Comparison of ENCODE assay signal across 20 cellular contexts in the genomic region with DNA sequence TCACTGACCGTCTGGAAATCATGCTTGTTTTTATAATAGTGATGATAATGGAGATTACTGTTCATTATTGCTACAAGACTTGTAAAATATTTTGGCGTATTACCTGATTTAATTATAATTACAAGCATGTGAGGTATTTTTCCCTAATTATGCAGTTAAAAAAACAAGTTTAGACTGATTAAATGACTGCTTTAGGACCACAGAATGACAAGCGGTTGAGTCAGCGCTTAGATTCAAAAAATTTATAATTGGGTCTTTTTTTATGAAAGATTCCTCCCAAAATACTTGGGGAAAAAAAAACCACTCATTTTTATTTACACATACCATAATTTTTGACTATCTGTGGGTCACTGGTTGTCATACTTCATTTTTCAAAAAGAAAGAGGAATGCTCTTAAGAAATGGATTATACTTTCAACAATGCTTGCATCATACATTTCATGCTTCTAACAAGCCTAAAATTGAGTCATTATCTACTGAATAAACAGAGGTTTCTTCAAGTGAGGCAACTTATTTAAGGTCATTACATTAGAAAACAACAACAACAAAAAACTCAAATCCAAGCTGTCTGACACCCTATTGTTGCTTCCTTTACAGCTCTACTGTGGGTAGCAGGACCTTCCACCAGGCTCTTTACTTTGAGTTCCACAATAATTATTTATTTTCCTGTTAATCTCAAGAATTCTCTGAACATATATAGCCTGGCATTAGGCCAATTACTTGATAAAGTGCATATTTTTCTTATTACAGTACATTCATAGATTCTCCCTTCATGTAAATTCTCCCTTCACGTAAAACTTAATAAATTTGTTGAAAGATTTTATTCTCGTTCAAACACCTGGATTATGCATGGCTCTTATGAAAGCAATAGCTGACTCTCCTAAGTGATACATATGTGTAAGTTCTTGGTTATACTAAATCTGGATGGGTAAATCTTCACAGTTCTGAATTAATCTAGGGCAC.
A peak's percentile ranks its signal among the peaks of the same experiment; 100 is the strongest.
DNase-seq lines count a peak whose midpoint lies in the region; ATAC-seq and TF ChIP-seq lines count a peak whose summit lies in the region.
"Had no signal": no experiment of that assay in that cellular context is flagged by ENCODE, and none has a peak within 500 bp of the region (broad histone marks: within the 10 kb centered on the region; RNA-seq: fewer than 3 reads in every experiment).

No MANE protein-coding gene starts in this region.

- H3K4me3 ChIP-seq in mammary epithelial cell (replicated peaks in 1 of 3; ENCODE audit: insufficient read depth in 1 of 3, low read depth in 2 of 3, low read length in 3 of 3): peak overlapping the region in 1 of 3 experiments; percentile 27
- no peak overlapping the region for H3K4me3 ChIP-seq in uterus
- H3K4me3 ChIP-seq: ascending aorta, gastroesophageal sphincter, lung had no signal

- dilution Hi-C loops in mammary epithelial cell (cut with HindIII; ENCODE audit: low sequenced_read_pairs): no loop called here

- no peak overlapping the region for H3K27ac Mint-ChIP-seq in naive thymus-derived CD8-positive, alpha-beta T cell
- H3K27ac Mint-ChIP-seq: activated CD8-positive, alpha-beta memory T cell treated with anti-CD3 and anti-CD28 coated beads, Interleukin-2, amount 10 ng/mL, durations not matched to agents 7 days and 5 days; nephron had no signal

- H3K9me3 Mint-ChIP-seq in naive thymus-derived CD8-positive, alpha-beta T cell: peaks cover 0 to 4% (median 0%) of the 10 kb centered on the region in 9 donors
- H3K9me3 Mint-ChIP-seq: nephron had no signal

- H3K36me3 ChIP-seq in mammary epithelial cell (ENCODE audit: insufficient read depth, low read length) (no peaks in the 10 kb centered on the region), uterus (no peaks in the 10 kb centered on the region)
- H3K36me3 ChIP-seq: ascending aorta, gastroesophageal sphincter had no signal

- peak overlapping the region; percentile 78 for H3K4me2 ChIP-seq in mammary epithelial cell (ENCODE audit: insufficient read depth, low read depth, low read length)

- WGBS in mammary epithelial cell (ENCODE audit: low coverage, missing lambda C conversion rate): 30% methylated on average over 6 of the region's 6 CpGs

- no peak for ATAC-seq in naive thymus-derived CD8-positive, alpha-beta T cell
- ATAC-seq: activated CD8-positive, alpha-beta memory T cell treated with anti-CD3 and anti-CD28 coated beads, Interleukin-2, amount 10 ng/mL, durations not matched to agents 7 days and 5 days; gastroesophageal sphincter; Panc1; right cardiac atrium had no signal

- H3K36me3 Mint-ChIP-seq in naive thymus-derived CD8-positive, alpha-beta T cell: no peaks in the 10 kb centered on the region
- H3K36me3 Mint-ChIP-seq: activated CD8-positive, alpha-beta memory T cell treated with anti-CD3 and anti-CD28 coated beads, Interleukin-2, amount 10 ng/mL, durations not matched to agents 7 days and 5 days had no signal

- no peaks in the 10 kb centered on the region for H3K79me2 ChIP-seq in mammary epithelial cell (ENCODE audit: insufficient read depth, low read length)

- TF ChIP-seq POLR2A in uterus (IDR thresholded peaks at IDR 0.05): no peak

- H3K27me3 ChIP-seq in mammary epithelial cell (ENCODE audit: insufficient read depth, low read length): no peaks in the 10 kb centered on the region
- no peaks in the 10 kb centered on the region for H3K27me3 ChIP-seq in uterus
- H3K27me3 ChIP-seq: ascending aorta, gastroesophageal sphincter had no signal

- CTCF ChIA-PET in mammary epithelial cell (lab: Charles Lee; ENCODE audit: low non-redundant PET): no interaction called here

- BruUV-seq in mammary epithelial cell (replicated peaks; lab: Mats Ljungman, UMichigan): no TSS peak

- H3K4me3 Mint-ChIP-seq in naive thymus-derived CD8-positive, alpha-beta T cell: no peak overlapping the region
- H3K4me3 Mint-ChIP-seq: activated CD8-positive, alpha-beta memory T cell treated with anti-CD3 and anti-CD28 coated beads, Interleukin-2, amount 10 ng/mL, durations not matched to agents 7 days and 5 days; nephron had no signal

- no peaks in the 10 kb centered on the region for H3K4me1 Mint-ChIP-seq in naive thymus-derived CD8-positive, alpha-beta T cell
- H3K4me1 Mint-ChIP-seq: activated CD8-positive, alpha-beta memory T cell treated with anti-CD3 and anti-CD28 coated beads, Interleukin-2, amount 10 ng/mL, durations not matched to agents 7 days and 5 days; nephron had no signal

- H3K9me3 ChIP-seq in mammary epithelial cell (replicated peaks; ENCODE audit: insufficient read depth, low read length) (no peaks in the 10 kb centered on the region), uterus (no peaks in the 10 kb centered on the region)
- H3K9me3 ChIP-seq: ascending aorta, gastroesophageal sphincter had no signal

- no peak overlapping the region for H3K9ac ChIP-seq in mammary epithelial cell (ENCODE audit: insufficient read depth, low read length)

- intact Hi-C loops in mammary epithelial cell (cut with micrococcal nuclease): no loop called here
- intact Hi-C loops in uterus (cut with DNase I; ENCODE audit: low total_unique reads): no loop called here

- H3K27ac ChIP-seq in mammary epithelial cell (ENCODE audit: insufficient read depth, low read depth, low read length) (peak overlapping the region; percentile 44), uterus (no peak overlapping the region)
- H3K27ac ChIP-seq: ascending aorta, gastroesophageal sphincter had no signal

- H2AFZ ChIP-seq in mammary epithelial cell (ENCODE audit: low read depth, low read length): peak overlapping the region; percentile 24

- H3K4me1 ChIP-seq in mammary epithelial cell (ENCODE audit: insufficient read depth, low read length) (peaks cover 10% of the 10 kb centered on the region), uterus (no peaks in the 10 kb centered on the region)
- H3K4me1 ChIP-seq: ascending aorta, gastroesophageal sphincter had no signal

- POLR2A ChIA-PET in naive thymus-derived CD8-positive, alpha-beta T cell (lab: Charles Lee): no interaction called here

- TF ChIP-seq CTCF in mammary epithelial cell (conservative IDR thresholded peaks at IDR 0.05 in 1 of 2, IDR thresholded peaks at IDR 0.05 in 1 of 2; ENCODE audit: extremely low read depth in 1 of 2, insufficient read depth in 1 of 2, low read depth in 1 of 2, low read length in 2 of 2) (no peak), uterus (IDR thresholded peaks at IDR 0.05) (no peak)

- peak; percentile 74 for DNase-seq in GM04503 (ENCODE audit: low read depth)
- DNase-seq in LHCN-M2 (ENCODE audit: low read depth): peak; percentile 15
- DNase-seq in mammary epithelial cell: peak; percentile 26
- peak; percentile 83 for DNase-seq in iris pigment epithelial cell (ENCODE audit: low read depth)
- no peak for DNase-seq in uterus
- no peak for DNase-seq in naive thymus-derived CD8-positive, alpha-beta T cell
- no peak for DNase-seq in DMS114 treated with DMSO at 0.1 percent for 48 hours (lab: John Stamatoyannopoulos, UW; ENCODE audit: unreplicated experiment)
- no peak for DNase-seq in NCI-H748 (lab: John Stamatoyannopoulos, UW; ENCODE audit: unreplicated experiment)
- DNase-seq: activated CD4-positive, CD25-positive, alpha-beta regulatory T cell treated with anti-CD3 and anti-CD28 coated beads, Interleukin-2, amount 50 U/mL, for 72 hours; activated CD8-positive, alpha-beta memory T cell treated with anti-CD3 and anti-CD28 coated beads, Interleukin-2, amount 10 ng/mL, durations not matched to agents 7 days and 5 days; activated gamma-delta T cell treated with Interleukin-2 at 50 U/mL for 16 hours; effector CD4-positive, alpha-beta T cell; NCI-H187; NCI-H526 treated with DMSO at 0.1 percent for 48 hours; right cardiac atrium had no signal

- in situ Hi-C loops in mammary epithelial cell (cut with MboI; ENCODE audit: low sequenced_read_pairs in 2 of 2): no loop called here

- no peaks in the 10 kb centered on the region for H3K27me3 Mint-ChIP-seq in naive thymus-derived CD8-positive, alpha-beta T cell
- H3K27me3 Mint-ChIP-seq: activated CD8-positive, alpha-beta memory T cell treated with anti-CD3 and anti-CD28 coated beads, Interleukin-2, amount 10 ng/mL, durations not matched to agents 7 days and 5 days had no signal

- H4K20me1 ChIP-seq in mammary epithelial cell (ENCODE audit: insufficient read depth, low read length): no peaks in the 10 kb centered on the region

Comparison
In these comparisons a context has a peak if more than half of its experiments do, and no peak if none do; other contexts are left out.
1. DNase-seq: peak in GM04503 (single experiment), LHCN-M2 (single experiment), mammary epithelial cell (single experiment) and iris pigment epithelial cell (single experiment); none in uterus (0 of 2), naive thymus-derived CD8-positive, alpha-beta T cell (0 of 10), DMS114 treated with DMSO at 0.1 percent for 48 hours (single experiment) and NCI-H748 (single experiment).